9 cellular contexts compared by ENCODE assay signal in genomic region chr16:69482410-69482951, GRCh38. TPM values are rescaled to one million over a fixed set of nuclear protein-coding genes. Genes with fewer than 3 reads are reported as not detected.
DNase-seq lines count a peak whose midpoint lies in the region; ATAC-seq and TF ChIP-seq lines count a peak whose summit lies in the region.
"Had no signal": no experiment of that assay in that cellular context is flagged by ENCODE, and none has a peak within 500 bp of the region (broad histone marks: within the 10 kb centered on the region; RNA-seq: fewer than 3 reads in every experiment).

No MANE protein-coding gene starts in this region.

- H3K27me3 Mint-ChIP-seq in endothelial cell (ENCODE audit: unreplicated experiment) = peaks cover 6% of the 10 kb centered on the region

- H3K27ac ChIP-seq in neuronal stem cell (replicated peaks; ENCODE audit: low read length) = no peak overlapping the region

- H2BK120ac ChIP-seq in neuronal stem cell (ENCODE audit: low read depth, low read length) = no peak overlapping the region

- H4K91ac ChIP-seq in neuronal stem cell (ENCODE audit: low read depth, low read length, poor library complexity) = no peak overlapping the region

- no peak overlapping the region for H3K4me2 ChIP-seq in neuronal stem cell (ENCODE audit: insufficient read depth, low read length, poor library complexity, severe bottlenecking)

- no peaks in the 10 kb centered on the region for H3K9me3 ChIP-seq in neuronal stem cell (replicated peaks in 1 of 2; ENCODE audit: control insufficient read depth in 2 of 2, insufficient read depth in 1 of 2, low read depth in 1 of 2, low read length in 2 of 2)

- H3K27me3 ChIP-seq in neuronal stem cell (ENCODE audit: control insufficient read depth in 3 of 3, insufficient read depth in 3 of 3, low read depth in 1 of 3, low read length in 3 of 3) = no peaks in the 10 kb centered on the region

- H3K27ac Mint-ChIP-seq in endothelial cell (ENCODE audit: unreplicated experiment) = peak overlapping the region; percentile 92

- H3K9me3 Mint-ChIP-seq in endothelial cell (ENCODE audit: unreplicated experiment) = no peaks in the 10 kb centered on the region

- no peak overlapping the region for H4K8ac ChIP-seq in neuronal stem cell (ENCODE audit: low read depth, low read length)

- H3K4me1 Mint-ChIP-seq in endothelial cell (ENCODE audit: unreplicated experiment) = peaks cover 32% of the 10 kb centered on the region

- H3K4ac ChIP-seq in neuronal stem cell (ENCODE audit: low read length) = no peak overlapping the region

- H2BK5ac ChIP-seq in neuronal stem cell (ENCODE audit: low read length) = no peak overlapping the region

- H2BK15ac ChIP-seq in neuronal stem cell (ENCODE audit: low read length) = no peak overlapping the region

- no peak overlapping the region for H2BK12ac ChIP-seq in neuronal stem cell (ENCODE audit: low read length)

- H3K9ac ChIP-seq in neuronal stem cell (ENCODE audit: low read depth, low read length, poor library complexity) = no peak overlapping the region

- H3K14ac ChIP-seq in neuronal stem cell (ENCODE audit: low read length) = peak overlapping the region; percentile 33

- H3K23ac ChIP-seq in neuronal stem cell (ENCODE audit: low read depth, low read length, poor library complexity) = no peak overlapping the region

- H3K36me3 Mint-ChIP-seq in endothelial cell (ENCODE audit: low read depth, unreplicated experiment) = no peaks in the 10 kb centered on the region

- WGBS in neuronal stem cell (ENCODE audit: extremely low coverage in 2 of 2, insufficient read length in 2 of 2, insufficient replicate concordance in 1 of 2), 2 donors = no CpG with 5 or more reads among the region's 10 CpGs

- TF ChIP-seq CTCF in AG10803 (conservative IDR thresholded peaks at IDR 0.05; ENCODE audit: low read length) (no peak), endothelial cell (IDR thresholded peaks at IDR 0.05; ENCODE audit: unreplicated experiment) (no peak)

- no peaks in the 10 kb centered on the region for H3K36me3 ChIP-seq in neuronal stem cell (replicated peaks in 1 of 2; ENCODE audit: control insufficient read depth in 2 of 2, insufficient read depth in 2 of 2, low read length in 2 of 2)

- peak; percentile 90 for DNase-seq in AG10803 (ENCODE audit: low read depth)
- peak; percentile 39 for DNase-seq in NCI-H2196 (lab: John Stamatoyannopoulos, UW; ENCODE audit: unreplicated experiment)
- DNase-seq in endothelial cell (ENCODE audit: low spot score) = peak; percentile 38
- no peak for DNase-seq in neuronal stem cell (ENCODE audit: low spot score)
- no peak for DNase-seq in DMS114 treated with DMSO at 0.1 percent for 48 hours (lab: John Stamatoyannopoulos, UW; ENCODE audit: unreplicated experiment)
- DNase-seq: GF-D8 had no signal

- H3K4me3 ChIP-seq in AG10803 (ENCODE audit: low read length) (peak overlapping the region; percentile 15; the same call in 1 of the 2 replicates), neuronal stem cell (ENCODE audit: low read length in 2 of 2) (no peak overlapping the region)

- peaks cover 0 to 8% of the 10 kb centered on the region in 2 donors for H3K4me1 ChIP-seq in neuronal stem cell (ENCODE audit: control insufficient read depth in 2 of 2, insufficient read depth in 1 of 2, low read depth in 1 of 2, low read length in 2 of 2)

- peak overlapping the region; percentile 27 for H2AK5ac ChIP-seq in neuronal stem cell (ENCODE audit: low read depth, low read length)

- H2AFZ ChIP-seq in neuronal stem cell (ENCODE audit: low read length) = peak overlapping the region; percentile 25

- H3K79me1 ChIP-seq in neuronal stem cell (ENCODE audit: low read depth, low read length) = no peaks in the 10 kb centered on the region

- H3K4me3 Mint-ChIP-seq in endothelial cell (ENCODE audit: unreplicated experiment) = peak overlapping the region; percentile 44

- no peak for ATAC-seq in HG03139 (IDR thresholded peaks at IDR 0.05; ENCODE audit: unreplicated experiment)
- ATAC-seq in GM19035 (IDR thresholded peaks at IDR 0.05; ENCODE audit: unreplicated experiment) = no peak
- no peak for ATAC-seq in GM18520 (IDR thresholded peaks at IDR 0.05; ENCODE audit: unreplicated experiment)

- H3K18ac ChIP-seq in neuronal stem cell (ENCODE audit: low read length) = peak overlapping the region; percentile 51

RNA-seq across cellular contexts. Expression of gene CYB5B, which starts 58.1 kb away (rescaled TPM):
- 120 TPM for total RNA-seq in endothelial cell (ENCODE audit: unreplicated experiment)
- polyA plus RNA-seq in neuronal stem cell (2013, experiment 1 of 2) = 142 TPM
- 142 TPM for polyA plus RNA-seq in neuronal stem cell (2013, experiment 2 of 2)

Comparison
In these comparisons a context has a peak if more than half of its experiments do, and no peak if none do; other contexts are left out.
1. DNase-seq: peak in AG10803 (single experiment), NCI-H2196 (single experiment) and endothelial cell (single experiment); none in neuronal stem cell (single experiment) and DMS114 treated with DMSO at 0.1 percent for 48 hours (single experiment).